In the genomic region with DNA sequence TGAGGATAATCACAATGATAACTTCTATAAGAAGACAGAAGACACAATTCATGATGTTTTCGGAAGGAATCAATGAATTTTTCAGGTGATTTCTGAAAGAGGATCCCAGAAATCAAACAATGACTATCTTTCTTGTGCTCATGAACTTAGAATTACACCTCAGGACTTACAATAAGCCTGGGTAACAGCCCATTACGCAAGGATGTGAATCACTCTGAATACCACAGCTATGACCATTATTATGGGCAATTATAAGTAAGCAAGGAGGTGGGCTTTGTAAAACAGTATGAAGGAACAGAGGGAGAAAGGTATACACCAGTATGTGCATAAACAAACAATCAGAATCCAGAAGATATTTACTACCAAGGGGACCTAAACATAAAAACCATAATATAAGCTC, we compare ENCODE assay signal across 10 cellular contexts. TPM values are rescaled to one million over a fixed set of nuclear protein-coding genes. Genes with fewer than 3 reads are reported as not detected.
DNase-seq lines count a peak whose midpoint lies in the region; ATAC-seq and TF ChIP-seq lines count a peak whose summit lies in the region.
"Had no signal": no experiment of that assay in that cellular context is flagged by ENCODE, and none has a peak within 500 bp of the region (broad histone marks: within the 10 kb centered on the region; RNA-seq: fewer than 3 reads in every experiment).

No MANE protein-coding gene starts in this region.

- ATAC-seq in PC-3, result peak; percentile 63
- no peak for ATAC-seq in GM21526 (IDR thresholded peaks at IDR 0.05; ENCODE audit: low FRiP score, unreplicated experiment)
- no peak for ATAC-seq in naive thymus-derived CD8-positive, alpha-beta T cell

- no peaks in the 10 kb centered on the region for H3K79me2 ChIP-seq in GM23248 (ENCODE audit: insufficient read depth)
- no peaks in the 10 kb centered on the region for H3K79me2 ChIP-seq in PC-3 (ENCODE audit: low read length)
- no peaks in the 10 kb centered on the region for H3K79me2 ChIP-seq in trophoblast cell (ENCODE audit: control insufficient read depth, insufficient read depth, low read length, poor library complexity)

- no peaks in the 10 kb centered on the region for H3K9me3 ChIP-seq in GM23248 (ENCODE audit: low read depth)
- H3K9me3 ChIP-seq in PC-3 (ENCODE audit: low read length), result no peaks in the 10 kb centered on the region
- no peaks in the 10 kb centered on the region for H3K9me3 ChIP-seq in trophoblast cell (ENCODE audit: insufficient read depth, low read depth, low read length)

- H4K12ac ChIP-seq in trophoblast cell (ENCODE audit: low read depth, low read length), result no peak overlapping the region

- CTCF ChIA-PET in PC-3 (lab: Charles Lee), result no interaction called here

- no peaks in the 10 kb centered on the region for H4K20me1 ChIP-seq in GM23248 (ENCODE audit: insufficient read depth)
- no peaks in the 10 kb centered on the region for H4K20me1 ChIP-seq in PC-3 (ENCODE audit: low read length)

- no peak overlapping the region for H3K27ac Mint-ChIP-seq in naive thymus-derived CD8-positive, alpha-beta T cell
- H3K27ac Mint-ChIP-seq: stimulated activated naive CD8-positive, alpha-beta T cell treated with anti-CD3 and anti-CD28 coated beads, Interleukin-15, Interleukin-2, amounts not matched to agents 100 ng/mL and 50 ng/mL, for 24 hours had no signal

- intact Hi-C loops in PC-3 (cut with micrococcal nuclease), result no loop called here

- H3K4me2 ChIP-seq in GM23248 (ENCODE audit: unreplicated experiment), result peak overlapping the region; percentile 65
- H3K4me2 ChIP-seq in PC-3 (ENCODE audit: low read length), result peak overlapping the region; percentile 74
- no peak overlapping the region for H3K4me2 ChIP-seq in trophoblast cell (ENCODE audit: low read length)

- H2AFZ ChIP-seq in GM23248 (no peak overlapping the region), PC-3 (ENCODE audit: low read length) (no peak overlapping the region), trophoblast cell (ENCODE audit: insufficient read depth, low read length, poor library complexity) (no peak overlapping the region)

- H3K79me1 ChIP-seq in trophoblast cell (ENCODE audit: low read length), result peaks cover 2% of the 10 kb centered on the region

- H3K36me3 ChIP-seq in GM23248 (ENCODE audit: low read depth) (no peaks in the 10 kb centered on the region), PC-3 (ENCODE audit: low read depth, low read length) (no peaks in the 10 kb centered on the region), trophoblast cell (ENCODE audit: control insufficient read depth in 1 of 2, insufficient read depth in 2 of 2, low read length in 2 of 2) (no peaks in the 10 kb centered on the region)

- peaks cover 26% of the 10 kb centered on the region for H3F3A ChIP-seq in GM23248 (ENCODE audit: insufficient read depth)
- peaks cover 8% of the 10 kb centered on the region for H3F3A ChIP-seq in PC-3 (ENCODE audit: low read length, unreplicated experiment)

- H3K23ac ChIP-seq in trophoblast cell (ENCODE audit: low read length), result no peak overlapping the region

- peaks cover 42% of the 10 kb centered on the region for H3K4me1 ChIP-seq in GM23248 (ENCODE audit: insufficient read depth)
- peaks cover 45% of the 10 kb centered on the region for H3K4me1 ChIP-seq in PC-3 (ENCODE audit: insufficient read depth, low read length)
- peaks cover 15 to 16% of the 10 kb centered on the region in 2 experiments for H3K4me1 ChIP-seq in trophoblast cell (ENCODE audit: control insufficient read depth in 1 of 2, insufficient read depth in 2 of 2, low read length in 2 of 2)

- BruUV-seq in PC-3 (replicated peaks; lab: Mats Ljungman, UMichigan), result no TSS peak

- H3K9me3 Mint-ChIP-seq in naive thymus-derived CD8-positive, alpha-beta T cell, result no peaks in the 10 kb centered on the region
- H3K9me3 Mint-ChIP-seq: stimulated activated naive CD8-positive, alpha-beta T cell treated with anti-CD3 and anti-CD28 coated beads, Interleukin-15, Interleukin-2, amounts not matched to agents 100 ng/mL and 50 ng/mL, for 24 hours had no signal

- no peak overlapping the region for H3K14ac ChIP-seq in trophoblast cell (ENCODE audit: low read length)

- DNase-seq in GM23248 (peak; percentile 93), PC-3 (peak; percentile 91), epithelial cell of esophagus (ENCODE audit: low read depth) (peak; percentile 96), trophoblast cell (peak; percentile 82 to 91), ecto neural progenitor cell (ENCODE audit: low spot score) (no peak), GM19238 (ENCODE audit: insufficient read length, low spot score) (no peak)
- DNase-seq in naive thymus-derived CD8-positive, alpha-beta T cell, result no peak
- DNase-seq: NCI-H1105 treated with DMSO at 0.1 percent for 48 hours had no signal

- H3K9ac ChIP-seq in GM23248, result peak overlapping the region; percentile 43
- H3K9ac ChIP-seq in PC-3 (ENCODE audit: low read length), result peak overlapping the region; percentile 24; the same call in 1 of the 2 replicates
- no peak overlapping the region for H3K9ac ChIP-seq in trophoblast cell (ENCODE audit: low read length)

- H3K27me3 ChIP-seq in GM23248 (replicated peaks; ENCODE audit: insufficient read depth), result no peaks in the 10 kb centered on the region
- H3K27me3 ChIP-seq in PC-3 (ENCODE audit: low read length), result no peaks in the 10 kb centered on the region
- H3K27me3 ChIP-seq in trophoblast cell (ENCODE audit: insufficient read depth, low read length), result no peaks in the 10 kb centered on the region

- H3K27ac ChIP-seq in GM23248 (peak overlapping the region; percentile 70), PC-3 (ENCODE audit: low read length) (peak overlapping the region; percentile 87), trophoblast cell (ENCODE audit: low read depth, low read length) (no peak overlapping the region)

- TF ChIP-seq CTCF in PC-3 (conservative IDR thresholded peaks at IDR 0.05; ENCODE audit: low read depth, low read length), result no peak
- no peak for TF ChIP-seq CTCF in epithelial cell of esophagus (IDR thresholded peaks at IDR 0.05; ENCODE audit: insufficient read depth, low read depth, low read length, missing control alignments)

- H2BK12ac ChIP-seq in trophoblast cell (ENCODE audit: low read length), result no peak overlapping the region

- no peak overlapping the region for H3K4ac ChIP-seq in trophoblast cell (ENCODE audit: low read depth, low read length)

- no peaks in the 10 kb centered on the region for H3K9me2 ChIP-seq in GM23248 (ENCODE audit: insufficient read depth)
- H3K9me2 ChIP-seq in PC-3 (replicated peaks; ENCODE audit: low read length), result no peaks in the 10 kb centered on the region

- POLR2A ChIA-PET in PC-3 (lab: Charles Lee; ENCODE audit: unreplicated experiment), result interaction anchor here (1.1 to 1.2 kb wide), 2 partner anchors 22 to 70 kb away, joined by 3 to 15 read pairs; a partner anchor contains a TSS
- POLR2A ChIA-PET in naive thymus-derived CD8-positive, alpha-beta T cell (lab: Charles Lee), result no interaction called here

- WGBS in GM23248 (ENCODE audit: low coverage in 1 of 2, low lambda C conversion rate in 2 of 2, missing lambda C conversion rate in 2 of 2), 2 experiments, result 1 to 2% methylated on average over 2 of the region's 2 CpGs
- no CpG with 5 or more reads among the region's 2 CpGs for WGBS in trophoblast cell (ENCODE audit: extremely low coverage, insufficient coverage, insufficient read length)

- no peak overlapping the region for H3K4me3 Mint-ChIP-seq in naive thymus-derived CD8-positive, alpha-beta T cell
- H3K4me3 Mint-ChIP-seq: stimulated activated naive CD8-positive, alpha-beta T cell treated with anti-CD3 and anti-CD28 coated beads, Interleukin-15, Interleukin-2, amounts not matched to agents 100 ng/mL and 50 ng/mL, for 24 hours had no signal

- no peaks in the 10 kb centered on the region for H3K36me3 Mint-ChIP-seq in naive thymus-derived CD8-positive, alpha-beta T cell

- H3K27me3 Mint-ChIP-seq in naive thymus-derived CD8-positive, alpha-beta T cell, result peaks cover 0 to 4% (median 0%) of the 10 kb centered on the region in 5 donors
- H3K27me3 Mint-ChIP-seq: stimulated activated naive CD8-positive, alpha-beta T cell treated with anti-CD3 and anti-CD28 coated beads, Interleukin-15, Interleukin-2, amounts not matched to agents 100 ng/mL and 50 ng/mL, for 24 hours had no signal

- no peak overlapping the region for H2BK5ac ChIP-seq in trophoblast cell (ENCODE audit: low read depth, low read length, poor library complexity)

- H2AK5ac ChIP-seq in trophoblast cell (ENCODE audit: low read length), result no peak overlapping the region

- peaks cover 0 to 2% (median 0%) of the 10 kb centered on the region in 4 donors for H3K4me1 Mint-ChIP-seq in naive thymus-derived CD8-positive, alpha-beta T cell

- H4K91ac ChIP-seq in trophoblast cell (ENCODE audit: low read depth, low read length), result no peak overlapping the region

- H3K4me3 ChIP-seq in GM23248 (peak overlapping the region; percentile 11; the same call in 1 of the 2 replicates), PC-3 (ENCODE audit: low read length) (peak overlapping the region; percentile 40; the same call in 1 of the 2 replicates), epithelial cell of esophagus (ENCODE audit: low read length) (no peak overlapping the region), trophoblast cell (ENCODE audit: low read depth, low read length) (no peak overlapping the region)

- in situ Hi-C loops in GM23248 (cut with MboI), result no loop called here

- H4K8ac ChIP-seq in trophoblast cell (ENCODE audit: low read depth, low read length), result no peak overlapping the region

- H3K18ac ChIP-seq in trophoblast cell (ENCODE audit: low read length), result no peak overlapping the region

- no peak overlapping the region for H2BK120ac ChIP-seq in trophoblast cell (ENCODE audit: insufficient read depth, low read length, poor library complexity)

RNA-seq across cellular contexts. Expression of a gene that starts 21.5 kb away (rescaled TPM):
- 184 and 193 TPM in 2 replicates for total RNA-seq in GM23248 (2014; rRNA removed; shearing (Covaris generic))
- polyA plus RNA-seq in GM23248 (2016; fragmentation: Nextera tagmentation; extraction: Ambion mirVana), result 223 and 249 TPM in 2 replicates
- 184 and 292 TPM in 2 replicates for total RNA-seq in PC-3 (2014; rRNA removed)
- polyA plus RNA-seq in trophoblast cell (2013), result 60.9 and 63.0 TPM in 2 replicates
- 100 to 1,000 TPM; 100 to 107 TPM for total RNA-seq in naive thymus-derived CD8-positive, alpha-beta T cell
- polyA plus RNA-seq in naive thymus-derived CD8-positive, alpha-beta T cell, result 100 to 1,000 TPM; 185 to 192 (median 191) TPM

Comparison
In these comparisons a context has a peak if more than half of its experiments do, and no peak if none do; other contexts are left out.
1. DNase-seq: peak in GM23248 (single experiment), PC-3 (single experiment), epithelial cell of esophagus (single experiment) and trophoblast cell (2 of 2); none in ecto neural progenitor cell (single experiment), naive thymus-derived CD8-positive, alpha-beta T cell (0 of 10) and GM19238 (single experiment).
2. H3K4me3 ChIP-seq: peak in GM23248 (single experiment) and PC-3 (single experiment); none in epithelial cell of esophagus (single experiment) and trophoblast cell (single experiment).